Comparison of ENCODE assay signal across 9 cellular contexts in the genomic region with DNA sequence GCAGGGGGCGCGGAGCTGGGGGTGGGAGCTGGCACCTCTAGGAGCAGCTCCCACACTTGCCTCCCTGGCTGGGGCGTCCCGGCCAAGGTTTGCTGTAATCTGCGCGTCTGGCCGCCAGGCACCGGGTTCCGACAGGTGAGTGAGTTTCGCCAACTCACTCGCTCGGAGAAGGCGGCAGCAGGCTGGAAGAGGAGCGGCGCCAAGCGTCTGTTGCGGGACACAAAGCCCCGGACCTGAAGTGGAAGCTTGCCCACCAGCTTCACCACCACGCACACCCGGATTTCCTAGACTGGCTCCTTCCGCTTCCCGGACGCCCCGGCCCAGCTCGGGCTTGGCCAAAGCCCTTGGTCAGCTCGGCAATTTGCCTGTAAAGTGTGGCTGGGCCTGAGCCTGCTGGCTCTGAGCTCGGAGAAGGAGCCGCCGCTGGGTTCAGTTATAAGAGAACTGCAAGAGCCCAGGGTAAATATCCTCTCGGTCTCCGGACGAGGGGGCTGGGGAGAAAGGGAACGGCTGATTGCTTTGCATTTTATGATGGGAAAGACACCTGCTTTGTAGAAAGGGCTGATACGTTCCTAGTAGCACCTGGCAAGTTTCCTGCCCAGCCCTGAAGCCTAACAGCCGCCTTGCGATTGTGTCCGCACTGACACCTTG. TPM values are rescaled to one million over a fixed set of nuclear protein-coding genes. Genes with fewer than 3 reads are reported as not detected.
DNase-seq lines count a peak whose midpoint lies in the region; ATAC-seq and TF ChIP-seq lines count a peak whose summit lies in the region.
"Had no signal": no experiment of that assay in that cellular context is flagged by ENCODE, and none has a peak within 500 bp of the region (broad histone marks: within the 10 kb centered on the region; RNA-seq: fewer than 3 reads in every experiment).

No MANE protein-coding gene starts in this region.

- ATAC-seq in Panc1, result peak; percentile 71
- no peak for ATAC-seq in HG03196 (IDR thresholded peaks at IDR 0.05; ENCODE audit: unreplicated experiment)
- no peak for ATAC-seq in HG03045 (IDR thresholded peaks at IDR 0.05; ENCODE audit: unreplicated experiment)
- ATAC-seq in GM18511 (IDR thresholded peaks at IDR 0.05; ENCODE audit: unreplicated experiment), result no peak

- TF ChIP-seq CTCF in Panc1 (IDR thresholded peaks at IDR 0.05) (no peak), esophagus squamous epithelium (IDR thresholded peaks at IDR 0.05) (peak in 3 of 6 experiments; percentile 7 to 20 (median 7))

- H3K4me1 ChIP-seq in Panc1 (ENCODE audit: control insufficient read depth, insufficient read depth, low read length) (no peaks in the 10 kb centered on the region), esophagus squamous epithelium (peaks cover 8 to 49% (median 9%) of the 10 kb centered on the region in 3 donors), muscle layer of colon (ENCODE audit: insufficient read depth, low read length) (no peaks in the 10 kb centered on the region)

- H3K9ac ChIP-seq in muscle layer of colon (ENCODE audit: low read length), result no peak overlapping the region
- H3K9ac ChIP-seq: KMS-11 had no signal

- POLR2A ChIA-PET in Panc1 (lab: Charles Lee), result no interaction called here

- H3K9me3 ChIP-seq in Panc1 (ENCODE audit: control insufficient read depth, insufficient read depth, low read depth, low read length) (no peaks in the 10 kb centered on the region), esophagus squamous epithelium (no peaks in the 10 kb centered on the region), muscle layer of colon (ENCODE audit: low read length) (no peaks in the 10 kb centered on the region)

- WGBS in esophagus squamous epithelium, 2 donors, result 1% methylated on average over 8 of the region's 37 CpGs; no CpG with 5 or more reads in 1 of the 2 donors

- H3K4me3 ChIP-seq in Panc1 (ENCODE audit: low read depth in 2 of 2, low read length in 2 of 2), result peak overlapping the region; percentile 29 to 54
- H3K4me3 ChIP-seq in esophagus squamous epithelium, result peak overlapping the region; percentile 36 to 74 (median 60)
- H3K4me3 ChIP-seq in muscle layer of colon (ENCODE audit: low read depth in 1 of 2, low read length in 2 of 2), result peak overlapping the region; percentile 68 to 74

- H3K27ac ChIP-seq in Panc1 (ENCODE audit: low read length), result no peak overlapping the region
- H3K27ac ChIP-seq in esophagus squamous epithelium, result peak overlapping the region; percentile 25 to 80 (median 63)
- peak overlapping the region; percentile 52 for H3K27ac ChIP-seq in muscle layer of colon (ENCODE audit: low read depth, low read length)
- H3K27ac ChIP-seq: KMS-11 had no signal

- CTCF ChIA-PET in Panc1 (lab: Charles Lee), result no interaction called here

- H3K36me3 ChIP-seq in Panc1 (ENCODE audit: control insufficient read depth, insufficient read depth, low read length) (no peaks in the 10 kb centered on the region), esophagus squamous epithelium (no peaks in the 10 kb centered on the region), muscle layer of colon (ENCODE audit: insufficient read depth, low read length) (no peaks in the 10 kb centered on the region)

- no TSS peak for BruUV-seq in Panc1 (replicated peaks; lab: Mats Ljungman, UMichigan)

- no peaks in the 10 kb centered on the region for H3K27me3 ChIP-seq in Panc1 (ENCODE audit: control insufficient read depth, insufficient read depth, low read length)
- peaks cover 0 to 31% (median 0%) of the 10 kb centered on the region in 4 donors for H3K27me3 ChIP-seq in esophagus squamous epithelium
- no peaks in the 10 kb centered on the region for H3K27me3 ChIP-seq in muscle layer of colon (ENCODE audit: control insufficient read depth in 1 of 2, insufficient read depth in 2 of 2, low read length in 2 of 2)

- TF ChIP-seq POLR2A in esophagus squamous epithelium (IDR thresholded peaks at IDR 0.05), result no peak

- in situ Hi-C loops in Panc1 (cut with HindIII; ENCODE audit: low pct_unique_long_range_greater_than_20kb, low sequenced_read_pairs), result no loop called here

- intact Hi-C loops in Panc1 (cut with micrococcal nuclease; ENCODE audit: unreplicated experiment), result no loop called here
- intact Hi-C loops in esophagus squamous epithelium (cut with DNase I), result loop anchor here (5.0 to 10.0 kb wide), 2 partner anchors 151 to 184 kb away; no protein-coding TSS in a partner anchor

- DNase-seq in HCEC 1CT (peak; percentile 7), Panc1 (ENCODE audit: low read depth, low spot score) (no peak), esophagus squamous epithelium (lab: John Stamatoyannopoulos, UW) (no peak), H4 (ENCODE audit: low spot score) (no peak)

RNA-seq across cellular contexts. Expression of a gene that starts 0.5 kb away (rescaled TPM):
- total RNA-seq in Panc1 (2021; ENCODE audit: unreplicated experiment) (0.15 TPM), esophagus squamous epithelium (1 to 10 TPM in 3 of 4 donors, under 1 TPM in 1; 0.35 to 4.0 (median 2.2) TPM)
- 0.29 TPM for polyA plus RNA-seq in Panc1 (2012; ENCODE audit: insufficient read length)
- total RNA-seq in H4 (2014; rRNA removed; shearing (Covaris generic)), result 0.06 TPM in 1 of 2 replicates, not detected in the other
